In genomic region chr17:74545456-74546230, GRCh38 we compare ENCODE assay signal across 10 cellular contexts. TPM values are rescaled to one million over a fixed set of nuclear protein-coding genes. Genes with fewer than 3 reads are reported as not detected.
DNase-seq lines count a peak whose midpoint lies in the region; ATAC-seq and TF ChIP-seq lines count a peak whose summit lies in the region.
"Had no signal": no experiment of that assay in that cellular context is flagged by ENCODE, and none has a peak within 500 bp of the region (broad histone marks: within the 10 kb centered on the region; RNA-seq: fewer than 3 reads in every experiment).

Gene CD300C, minus strand, starts transcription at chr17:74546115. Its CDS starts 333 bp downstream, at chr17:74545782.

- H2BK5ac ChIP-seq in IMR-90 (ENCODE audit: low read depth, low read length, poor library complexity, severe bottlenecking) = no peak within 1 kb of the TSS

- no peaks in the 10 kb centered on the region for H3K9me3 Mint-ChIP-seq in stimulated activated effector memory CD8-positive, alpha-beta T cell treated with anti-CD3 and anti-CD28 coated beads, Interleukin-12 subunit alpha, Interleukin-12 subunit beta, amount 100 ng/mL, for 72 hours
- H3K9me3 Mint-ChIP-seq: stimulated activated naive CD8-positive, alpha-beta T cell treated with anti-CD3 and anti-CD28 coated beads, Interleukin-15, amount 100 ng/mL, for 72 hours had no signal

- no peak within 1 kb of the TSS for H2BK120ac ChIP-seq in IMR-90 (ENCODE audit: low read depth, low read length)

- peaks cover 26% of the 10 kb centered on the region for H3K4me1 Mint-ChIP-seq in stimulated activated effector memory CD8-positive, alpha-beta T cell treated with anti-CD3 and anti-CD28 coated beads, Interleukin-12 subunit alpha, Interleukin-12 subunit beta, amount 100 ng/mL, for 72 hours

- 46% methylated on average over 3 of the region's 15 CpGs; no CpG with 5 or more reads in 1 of the 2 experiments for whole genome bisulfite sequencing in IMR-90 (ENCODE audit: extremely low coverage in 2 of 2, insufficient read length in 1 of 2), 2 experiments

- H3K4me3 ChIP-seq in IMR-90 (ENCODE audit: insufficient read depth, low read depth, low read length) = no peak within 1 kb of the TSS
- peak within 1 kb of the TSS; percentile 17 for H3K4me3 ChIP-seq in left ventricle myocardium inferior

- H4K20me1 ChIP-seq in IMR-90 (ENCODE audit: insufficient read depth, low read length) = no peaks in the 10 kb centered on the region

- H3K23ac ChIP-seq in IMR-90 (ENCODE audit: low read depth, low read length) = no peak within 1 kb of the TSS

- H2AFZ ChIP-seq in IMR-90 (replicated peaks; ENCODE audit: low read length, poor library complexity) = peak within 1 kb of the TSS; percentile 58

- intact Hi-C loops in IMR-90 (cut with micrococcal nuclease) (no loop called here), left ventricle myocardium inferior (cut with micrococcal nuclease) (no loop called here)

- no peak within 1 kb of the TSS for H2BK15ac ChIP-seq in IMR-90 (ENCODE audit: low read depth, low read length)

- DNase-seq in IMR-90 (no peak), SKM-1 treated with dmso at 0.1 percent for 144 hours (lab: John Stamatoyannopoulos, UW; ENCODE audit: unreplicated experiment) (peak; percentile 76), left ventricle myocardium inferior (peak; percentile 30), dermis blood vessel endothelial cell (no peak), NCI-H1436 (lab: John Stamatoyannopoulos, UW) (no peak)
- no peak for DNase-seq in stimulated activated effector memory CD8-positive, alpha-beta T cell treated with anti-CD3 and anti-CD28 coated beads, Interleukin-12 subunit alpha, Interleukin-12 subunit beta, amount 100 ng/mL, for 72 hours (ENCODE audit: low spot score in 2 of 2)
- DNase-seq: NCI-H187 treated with DMSO at 0.1 percent for 48 hours; stimulated activated naive CD8-positive, alpha-beta T cell treated with anti-CD3 and anti-CD28 coated beads, Interleukin-15, amount 100 ng/mL, for 72 hours had no signal

- no peak within 1 kb of the TSS for H3K56ac ChIP-seq in IMR-90 (ENCODE audit: extremely low read depth, insufficient read depth, low read length)

- H3K9me3 ChIP-seq in IMR-90 (ENCODE audit: control insufficient read depth, insufficient read depth, low read length) (peaks cover 47% of the 10 kb centered on the region), left ventricle myocardium inferior (replicated peaks) (no peaks in the 10 kb centered on the region)

- no peak within 1 kb of the TSS for H3K4me2 ChIP-seq in IMR-90 (ENCODE audit: low read depth, low read length)

- BruUV-seq in IMR-90 (replicated peaks; lab: Mats Ljungman, UMichigan) = no TSS peak

- dilution Hi-C loops in IMR-90 (cut with HindIII; ENCODE audit: low sequenced_read_pairs, unreplicated experiment) = no loop called here

- H2BK20ac ChIP-seq in IMR-90 (ENCODE audit: low read depth, low read length) = no peak within 1 kb of the TSS

- H3K27ac Mint-ChIP-seq in stimulated activated effector memory CD8-positive, alpha-beta T cell treated with anti-CD3 and anti-CD28 coated beads, Interleukin-12 subunit alpha, Interleukin-12 subunit beta, amount 100 ng/mL, for 72 hours = peak within 1 kb of the TSS; percentile 77

- TF ChIP-seq CTCF in IMR-90 (conservative IDR thresholded peaks at IDR 0.05; ENCODE audit: low read depth, low read length) (no peak), left ventricle myocardium inferior (IDR thresholded peaks at IDR 0.05; ENCODE audit: borderline replicate concordance) (no peak)

- H3K27ac ChIP-seq in IMR-90 (ENCODE audit: insufficient read depth, low read length) (no peak within 1 kb of the TSS), left ventricle myocardium inferior (replicated peaks) (peak within 1 kb of the TSS; percentile 27)

- no peak within 1 kb of the TSS for H4K5ac ChIP-seq in IMR-90 (ENCODE audit: low read depth, low read length)

- H4K8ac ChIP-seq in IMR-90 (ENCODE audit: low read depth in 2 of 2, low read length in 2 of 2) = no peak within 1 kb of the TSS

- H3K27me3 ChIP-seq in IMR-90 (ENCODE audit: control insufficient read depth, insufficient read depth, low read length) (no peaks in the 10 kb centered on the region), left ventricle myocardium inferior (ENCODE audit: low read depth) (peaks cover 59% of the 10 kb centered on the region)

- H2AK5ac ChIP-seq in IMR-90 (ENCODE audit: low read depth, low read length) = no peak within 1 kb of the TSS

- in situ Hi-C loops in IMR-90 (cut with MboI; ENCODE audit: low sequenced_read_pairs) = no loop called here

- ATAC-seq in IMR-90 (ENCODE audit: low read depth) (no peak), HG02610 (IDR thresholded peaks at IDR 0.05; ENCODE audit: unreplicated experiment) (no peak)
- ATAC-seq in stimulated activated effector memory CD8-positive, alpha-beta T cell treated with anti-CD3 and anti-CD28 coated beads, Interleukin-12 subunit alpha, Interleukin-12 subunit beta, amount 100 ng/mL, for 72 hours = peak; percentile 54
- ATAC-seq: stimulated activated naive CD8-positive, alpha-beta T cell treated with anti-CD3 and anti-CD28 coated beads, Interleukin-15, amount 100 ng/mL, for 72 hours had no signal

- H2AK9ac ChIP-seq in IMR-90 (replicated peaks; ENCODE audit: low read depth, low read length, poor library complexity) = no peak within 1 kb of the TSS

- no peak for TF ChIP-seq POLR2A in IMR-90 (IDR thresholded peaks at IDR 0.05; ENCODE audit: low read depth, low read length)

- H4K91ac ChIP-seq in IMR-90 (ENCODE audit: insufficient read depth, low read depth, low read length) = no peak within 1 kb of the TSS

- H3K18ac ChIP-seq in IMR-90 (ENCODE audit: low read depth, low read length) = no peak within 1 kb of the TSS

- no peak within 1 kb of the TSS for H3K4me3 Mint-ChIP-seq in stimulated activated effector memory CD8-positive, alpha-beta T cell treated with anti-CD3 and anti-CD28 coated beads, Interleukin-12 subunit alpha, Interleukin-12 subunit beta, amount 100 ng/mL, for 72 hours
- H3K4me3 Mint-ChIP-seq: stimulated activated naive CD8-positive, alpha-beta T cell treated with anti-CD3 and anti-CD28 coated beads, Interleukin-15, amount 100 ng/mL, for 72 hours had no signal

- TF ChIP-seq RAD21 in IMR-90 (IDR thresholded peaks at IDR 0.05; ENCODE audit: low read length) = no peak

- H3K4ac ChIP-seq in IMR-90 (ENCODE audit: low read depth, low read length) = no peak within 1 kb of the TSS

- H3K36me3 Mint-ChIP-seq in stimulated activated effector memory CD8-positive, alpha-beta T cell treated with anti-CD3 and anti-CD28 coated beads, Interleukin-12 subunit alpha, Interleukin-12 subunit beta, amount 100 ng/mL, for 72 hours = no peaks in the 10 kb centered on the region

- H3K9ac ChIP-seq in IMR-90 (ENCODE audit: low read depth, low read length) = no peak within 1 kb of the TSS

- H3K14ac ChIP-seq in IMR-90 (replicated peaks; ENCODE audit: low read depth, low read length) = no peak within 1 kb of the TSS

- POLR2A ChIA-PET in IMR-90 (lab: Charles Lee; ENCODE audit: unreplicated experiment) = no interaction called here

- no peaks in the 10 kb centered on the region for H3K36me3 ChIP-seq in IMR-90 (ENCODE audit: control insufficient read depth, insufficient read depth, low read length)
- H3K36me3 ChIP-seq in left ventricle myocardium inferior = no peaks in the 10 kb centered on the region

- no peaks in the 10 kb centered on the region for H3K9me1 ChIP-seq in IMR-90 (ENCODE audit: insufficient read depth, low read length)

- H3K4me1 ChIP-seq in IMR-90 (ENCODE audit: control insufficient read depth, insufficient read depth, low read length) (no peaks in the 10 kb centered on the region), left ventricle myocardium inferior (no peaks in the 10 kb centered on the region)

- H3K79me1 ChIP-seq in IMR-90 (ENCODE audit: low read depth in 1 of 2, low read length in 2 of 2) = no peaks in the 10 kb centered on the region

- CTCF ChIA-PET in IMR-90 (lab: Yijun Ruan, JAX) = no interaction called here

TF ChIP-seq in IMR-90, 13 proteins besides CTCF, POLR2A, EP300 and RAD21:
- TF ChIP-seq MAFK (IDR thresholded peaks at IDR 0.05; ENCODE audit: low read depth, low read length) (no peak), ELK1 (IDR thresholded peaks at IDR 0.05; ENCODE audit: borderline replicate concordance, low read depth, low read length) (no peak), RCOR1 (IDR thresholded peaks at IDR 0.05; ENCODE audit: insufficient replicate concordance, low read length) (no peak), MXI1 (IDR thresholded peaks at IDR 0.05; ENCODE audit: borderline replicate concordance, low read depth, low read length) (no peak), USF2 (IDR thresholded peaks at IDR 0.05; ENCODE audit: low read depth, low read length) (no peak), BHLHE40 (IDR thresholded peaks at IDR 0.05; ENCODE audit: low read depth, low read length) (no peak), FOS (IDR thresholded peaks at IDR 0.05; ENCODE audit: low read depth, low read length) (no peak), CHD1 (IDR thresholded peaks at IDR 0.05; ENCODE audit: low read depth, low read length) (no peak), NFE2L2 (IDR thresholded peaks at IDR 0.05; ENCODE audit: low read depth, low read length) (no peak), SMC3 (IDR thresholded peaks at IDR 0.05; ENCODE audit: low read depth, low read length) (no peak), CEBPB (IDR thresholded peaks at IDR 0.05; ENCODE audit: low read depth, low read length) (no peak), RFX5 (IDR thresholded peaks at IDR 0.05; ENCODE audit: low read depth, low read length) (no peak), MAZ (IDR thresholded peaks at IDR 0.05; ENCODE audit: borderline replicate concordance, low read depth, low read length) (no peak)

RNA-seq across cellular contexts. Expression of gene CD300C, which starts in this region (rescaled TPM):
- total RNA-seq in IMR-90 (2012; rRNA removed) (not detected in 2 replicates), left ventricle myocardium inferior (0.71 TPM), dermis blood vessel endothelial cell (not detected in 2 replicates)
- not detected in 2 replicates for polyA plus RNA-seq in IMR-90 (2012; rRNA removed)
- polyA plus RNA-seq in IMR-90 (2012; cell fraction: cytosol; rRNA removed) = not detected in 2 replicates
- polyA plus RNA-seq in IMR-90 (2012; cell fraction: nucleus; rRNA removed; ENCODE audit: low replicate concordance) = not detected in 2 replicates
- polyA plus RNA-seq: keratinocyte had no signal

Comparison
In these comparisons a context has a peak if more than half of its experiments do, and no peak if none do; other contexts are left out.
1. Peak in DNase-seq, H3K4me3 ChIP-seq and H3K27ac ChIP-seq in left ventricle myocardium inferior; RNA of the gene not detected or under 1 TPM.